ENCODE assay signal across 1 cellular context in genomic region chr14:73744175-73744867, GRCh38.
TF ChIP-seq lines count a peak whose summit lies in the region.

No MANE protein-coding gene starts in this region.

TF ChIP-seq in HepG2, 621 proteins besides CTCF, POLR2A, EP300 and RAD21:
- TF ChIP-seq ZNF281 (CRISPR knock-in tag; IDR thresholded peaks at IDR 0.05; ENCODE audit: borderline replicate concordance) (no peak), NFE2L1 (CRISPR knock-in tag; IDR thresholded peaks at IDR 0.05; ENCODE audit: borderline replicate concordance) (no peak), ZNF124 (CRISPR knock-in tag; IDR thresholded peaks at IDR 0.05) (no peak)
